ENCODE assay signal across 16 cellular contexts in genomic region chr16:78490431-78490830, GRCh38.
"Had no signal": no experiment of that assay in that cellular context is flagged by ENCODE, and none has a peak within 500 bp of the region (broad histone marks: within the 10 kb centered on the region; RNA-seq: fewer than 3 reads in every experiment).

No MANE protein-coding gene starts in this region.

- ATAC-seq: left lobe of liver; stimulated activated memory B cell treated with anti-CD40 and anti-IgM and Interleukin-4, amounts not matched to agents 10 μg/mL and 1 μg/mL and 100 μg/mL, for 72 hours; stimulated activated naive CD8-positive, alpha-beta T cell treated with anti-CD3 and anti-CD28 coated beads, Interleukin-15, amount 100 ng/mL, for 72 hours had no signal

- H3K27ac Mint-ChIP-seq: nephron; stimulated activated memory B cell treated with anti-CD40 and anti-IgM and Interleukin-4, amounts not matched to agents 10 μg/mL and 1 μg/mL and 100 μg/mL, for 72 hours; stimulated activated naive CD8-positive, alpha-beta T cell treated with anti-CD3 and anti-CD28 coated beads, Interleukin-15, amount 100 ng/mL, for 72 hours had no signal

- H3K27me3 Mint-ChIP-seq: stimulated activated memory B cell treated with anti-CD40 and anti-IgM and Interleukin-4, amounts not matched to agents 10 μg/mL and 1 μg/mL and 100 μg/mL, for 72 hours; stimulated activated naive CD8-positive, alpha-beta T cell treated with anti-CD3 and anti-CD28 coated beads, Interleukin-15, amount 100 ng/mL, for 72 hours had no signal

- H3K9me3 Mint-ChIP-seq: nephron; stimulated activated memory B cell treated with anti-CD40 and anti-IgM and Interleukin-4, amounts not matched to agents 10 μg/mL and 1 μg/mL and 100 μg/mL, for 72 hours; stimulated activated naive CD8-positive, alpha-beta T cell treated with anti-CD3 and anti-CD28 coated beads, Interleukin-15, amount 100 ng/mL, for 72 hours had no signal

- H3K27ac ChIP-seq: coronary artery, heart right ventricle, parathyroid adenoma, right atrium auricular region, sigmoid colon had no signal

- H3K4me1 Mint-ChIP-seq: stimulated activated memory B cell treated with anti-CD40 and anti-IgM and Interleukin-4, amounts not matched to agents 10 μg/mL and 1 μg/mL and 100 μg/mL, for 72 hours; stimulated activated naive CD8-positive, alpha-beta T cell treated with anti-CD3 and anti-CD28 coated beads, Interleukin-15, amount 100 ng/mL, for 72 hours had no signal

- H3K4me3 Mint-ChIP-seq: nephron; stimulated activated memory B cell treated with anti-CD40 and anti-IgM and Interleukin-4, amounts not matched to agents 10 μg/mL and 1 μg/mL and 100 μg/mL, for 72 hours; stimulated activated naive CD8-positive, alpha-beta T cell treated with anti-CD3 and anti-CD28 coated beads, Interleukin-15, amount 100 ng/mL, for 72 hours had no signal

- DNase-seq: central memory CD4-positive, alpha-beta T cell; effector CD8-positive, alpha-beta T cell; foreskin melanocyte; heart right ventricle; islet precursor cell; mammary epithelial cell; sigmoid colon; stimulated activated CD4-positive, alpha-beta T cell treated with anti-CD3 and anti-CD28 coated beads, Interleukin-4, amount 100 ng/mL, for 24 hours; stimulated activated naive CD8-positive, alpha-beta T cell treated with anti-CD3 and anti-CD28 coated beads, Interleukin-15, amount 100 ng/mL, for 72 hours; trophoblast cell had no signal
